15 cellular contexts compared by ENCODE assay signal in genomic region chr9:83681490-83681889, GRCh38.
"Had no signal": no experiment of that assay in that cellular context is flagged by ENCODE, and none has a peak within 500 bp of the region (broad histone marks: within the 10 kb centered on the region; RNA-seq: fewer than 3 reads in every experiment).

No MANE protein-coding gene starts in this region.

- H3K27me3 Mint-ChIP-seq: activated T-helper 17 cell treated with anti-CD3 and anti-CD28 coated beads, Interleukin-2, amount 50 U/mL, for 72 hours had no signal

- H3K4me3 Mint-ChIP-seq: activated T-helper 17 cell treated with anti-CD3 and anti-CD28 coated beads, Interleukin-2, amount 50 U/mL, for 72 hours; brain; immature natural killer cell; nephron; stimulated activated effector memory CD8-positive, alpha-beta T cell treated with anti-CD3 and anti-CD28 coated beads, Interleukin-12 subunit alpha, Interleukin-12 subunit beta, amount 100 ng/mL, for 72 hours had no signal

- H3K27ac Mint-ChIP-seq: nephron had no signal

- H3K9me3 Mint-ChIP-seq: activated naive CD4-positive, alpha-beta T cell treated with anti-CD3 and anti-CD28 coated beads, Interleukin-2, amount 50 U/mL, for 72 hours; activated T-helper 17 cell treated with anti-CD3 and anti-CD28 coated beads, Interleukin-2, amount 50 U/mL, for 72 hours; brain; immature natural killer cell; nephron; stimulated activated effector memory CD8-positive, alpha-beta T cell treated with anti-CD3 and anti-CD28 coated beads, Interleukin-12 subunit alpha, Interleukin-12 subunit beta, amount 100 ng/mL, for 72 hours had no signal

- H3K4me1 Mint-ChIP-seq: nephron had no signal

- ATAC-seq: activated T-helper 17 cell treated with anti-CD3 and anti-CD28 coated beads, Interleukin-2, amount 50 U/mL, for 72 hours; stimulated activated effector memory CD8-positive, alpha-beta T cell treated with anti-CD3 and anti-CD28 coated beads, Interleukin-12 subunit alpha, Interleukin-12 subunit beta, amount 100 ng/mL, for 72 hours had no signal

- DNase-seq: activated CD4-positive, alpha-beta T cell treated with anti-CD3 and anti-CD28 coated beads for 48 hours; activated CD4-positive, CD25-positive, alpha-beta regulatory T cell; activated CD8-positive, alpha-beta memory T cell treated with anti-CD3 and anti-CD28 coated beads for 24 hours; caudate nucleus; dorsolateral prefrontal cortex; immature natural killer cell; sigmoid colon; stimulated activated CD4-positive, alpha-beta T cell treated with anti-CD3 and anti-CD28 coated beads, Interleukin-4, amount 100 ng/mL, for 24 hours; T1000; thyroid gland had no signal
